In genomic region chr1:197691816-197692215, GRCh38 we compare ENCODE assay signal across 23 cellular contexts.
"Had no signal": no experiment of that assay in that cellular context is flagged by ENCODE, and none has a peak within 500 bp of the region (broad histone marks: within the 10 kb centered on the region; RNA-seq: fewer than 3 reads in every experiment).

No MANE protein-coding gene starts in this region.

- DNase-seq: IMR-90, KG1, MG63, NCI-H1092, NCI-H1105 treated with DMSO at 0.1 percent for 48 hours, NCI-H1417 treated with DMSO at 0.1 percent for 48 hours, NCI-H146, NCI-H1694 treated with DMSO at 0.1 percent for 48 hours, NCI-H1930, NCI-H2081, NCI-H2107, NCI-H2227 treated with DMSO at 0.1 percent for 48 hours, NCI-H446, NCI-H510A, NCI-H524 treated with DMSO at 0.1 percent for 48 hours, NCI-H69, NCI-H774, Right ventricle myocardium superior, RPMI8226, SIG-M5 had no signal

- FAIRE-seq: RCC 7860 had no signal

- H3K4me3 ChIP-seq: MG63, SJSA1, SK-N-MC had no signal

- H3K27me3 ChIP-seq: MG63, SJSA1 had no signal

- H3K4me1 ChIP-seq: SJSA1 had no signal

- H3K36me3 ChIP-seq: MG63, SJSA1 had no signal

- H3K27ac ChIP-seq: SJSA1, SK-N-MC had no signal
